Comparison of ENCODE assay signal across 1 cellular context in genomic region chr6:119339941-119340456, GRCh38.
TF ChIP-seq lines count a peak whose summit lies in the region.

No MANE protein-coding gene starts in this region.

TF ChIP-seq in GM23338, 12 proteins besides CTCF, POLR2A, EP300 and RAD21 (continued from another document):
- no peak for TF ChIP-seq ETS1 (IDR thresholded peaks at IDR 0.05)
- no peak for TF ChIP-seq EZH2 (IDR thresholded peaks at IDR 0.05; ENCODE audit: low read depth, unreplicated experiment)
- no peak for TF ChIP-seq ZNF331 (CRISPR knock-in tag; IDR thresholded peaks at IDR 0.05; ENCODE audit: low read depth)
TF ChIP-seq in GM23338: peak in this region for 0.
